Comparison of ENCODE assay signal across 13 cellular contexts in the genomic region with DNA sequence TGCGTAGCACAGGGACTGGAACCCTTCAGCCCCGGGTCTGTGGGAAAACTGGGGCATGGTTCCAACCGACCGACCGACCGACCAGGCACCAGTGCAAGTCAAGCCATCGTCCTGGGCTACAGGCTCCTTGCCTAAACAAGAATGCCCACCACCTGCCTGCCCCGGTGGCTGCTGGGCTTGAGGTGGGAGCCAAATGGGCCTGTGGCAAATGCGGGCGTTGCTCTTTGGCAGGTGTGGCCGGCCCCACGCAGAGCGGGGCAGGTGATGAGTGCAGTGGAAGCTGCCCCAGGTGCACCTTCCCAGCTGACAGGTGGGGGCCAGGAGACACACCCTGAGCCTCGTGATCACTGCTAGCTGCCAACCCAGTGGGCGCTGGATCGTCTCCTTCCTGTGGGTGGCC.
DNase-seq lines count a peak whose midpoint lies in the region.
"Had no signal": no experiment of that assay in that cellular context is flagged by ENCODE, and none has a peak within 500 bp of the region (broad histone marks: within the 10 kb centered on the region; RNA-seq: fewer than 3 reads in every experiment).

No MANE protein-coding gene starts in this region.

- H2BK12ac ChIP-seq in neuronal stem cell (ENCODE audit: low read length): no peak overlapping the region

- H3K23ac ChIP-seq in neuronal stem cell (ENCODE audit: low read depth, low read length, poor library complexity): no peak overlapping the region

- H2BK15ac ChIP-seq in neuronal stem cell (ENCODE audit: low read length): no peak overlapping the region

- H3K4me2 ChIP-seq in neuronal stem cell (ENCODE audit: insufficient read depth, low read length, poor library complexity, severe bottlenecking): no peak overlapping the region
- H3K4me2 ChIP-seq: BLaER1 treated with 17β-estradiol and CSF1 and Interleukin-3, amounts not matched to agents 10 nM and 100 nM had no signal

- H3K9ac ChIP-seq in neuronal stem cell (ENCODE audit: low read depth, low read length, poor library complexity): no peak overlapping the region
- H3K9ac ChIP-seq: BLaER1 treated with 17β-estradiol and CSF1 and Interleukin-3, amounts not matched to agents 10 nM and 100 nM; GM23248 had no signal

- peaks cover 0 to 5% of the 10 kb centered on the region in 2 donors for H3K36me3 ChIP-seq in neuronal stem cell (replicated peaks in 1 of 2; ENCODE audit: control insufficient read depth in 2 of 2, insufficient read depth in 2 of 2, low read length in 2 of 2)

- H4K91ac ChIP-seq in neuronal stem cell (ENCODE audit: low read depth, low read length, poor library complexity): no peak overlapping the region

- H3K27ac ChIP-seq in neuronal stem cell (replicated peaks; ENCODE audit: low read length): no peak overlapping the region
- H3K27ac ChIP-seq: BLaER1 treated with 17β-estradiol and CSF1 and Interleukin-3, amounts not matched to agents 10 nM and 100 nM; GM23248 had no signal

- H3K79me1 ChIP-seq in neuronal stem cell (ENCODE audit: low read depth, low read length): no peaks in the 10 kb centered on the region

- no peak overlapping the region for H3K14ac ChIP-seq in neuronal stem cell (ENCODE audit: low read length)

- H3K18ac ChIP-seq in neuronal stem cell (ENCODE audit: low read length): no peak overlapping the region

- no peak overlapping the region for H2AFZ ChIP-seq in neuronal stem cell (ENCODE audit: low read length)
- H2AFZ ChIP-seq: GM23248 had no signal

- H3K27me3 ChIP-seq in neuronal stem cell (ENCODE audit: control insufficient read depth in 3 of 3, insufficient read depth in 3 of 3, low read depth in 1 of 3, low read length in 3 of 3): no peaks in the 10 kb centered on the region

- H3K9me3 ChIP-seq in neuronal stem cell (replicated peaks in 1 of 2; ENCODE audit: control insufficient read depth in 2 of 2, insufficient read depth in 1 of 2, low read depth in 1 of 2, low read length in 2 of 2): no peaks in the 10 kb centered on the region
- H3K9me3 ChIP-seq: BLaER1 treated with 17β-estradiol and CSF1 and Interleukin-3, amounts not matched to agents 10 nM and 100 nM had no signal

- DNase-seq in NCI-H748 (lab: John Stamatoyannopoulos, UW; ENCODE audit: unreplicated experiment) (peak; percentile 77), NCI-H748 treated with DMSO at 0.1 percent for 48 hours (lab: John Stamatoyannopoulos, UW) (no peak), COR-L47 (lab: John Stamatoyannopoulos, UW) (peak; percentile 70), NCI-H345 treated with DMSO at 0.1 percent for 48 hours (lab: John Stamatoyannopoulos, UW; ENCODE audit: unreplicated experiment) (peak; percentile 3), neuronal stem cell (ENCODE audit: low spot score) (no peak), cerebellum (ENCODE audit: low spot score) (no peak), NAMALWA (ENCODE audit: low spot score) (no peak)
- DNase-seq: ACHN; CD4-positive, CD25-positive, alpha-beta regulatory T cell; DMS79; GM23248 had no signal

- H4K8ac ChIP-seq in neuronal stem cell (ENCODE audit: low read depth, low read length): no peak overlapping the region

- H2BK120ac ChIP-seq in neuronal stem cell (ENCODE audit: low read depth, low read length): no peak overlapping the region

- no peaks in the 10 kb centered on the region for H3K4me1 ChIP-seq in neuronal stem cell (ENCODE audit: control insufficient read depth in 2 of 2, insufficient read depth in 1 of 2, low read depth in 1 of 2, low read length in 2 of 2)

- H3K4ac ChIP-seq in neuronal stem cell (ENCODE audit: low read length): no peak overlapping the region

- WGBS in neuronal stem cell (ENCODE audit: extremely low coverage in 2 of 2, insufficient read length in 2 of 2, insufficient replicate concordance in 1 of 2), 2 donors: no CpG with 5 or more reads among the region's 16 CpGs

- peak overlapping the region; percentile 24 for H2BK5ac ChIP-seq in neuronal stem cell (ENCODE audit: low read length)

- no peak overlapping the region for H3K4me3 ChIP-seq in neuronal stem cell (ENCODE audit: low read length in 2 of 2)
- H3K4me3 ChIP-seq: BLaER1 treated with 17β-estradiol and CSF1 and Interleukin-3, amounts not matched to agents 10 nM and 100 nM; GM12878; GM23248 had no signal

- H2AK5ac ChIP-seq in neuronal stem cell (ENCODE audit: low read depth, low read length): no peak overlapping the region

Comparison
In these comparisons a context has a peak if more than half of its experiments do, and no peak if none do; other contexts are left out.
1. DNase-seq: peak in NCI-H748 (single experiment), COR-L47 (single experiment) and NCI-H345 treated with DMSO at 0.1 percent for 48 hours (single experiment); none in NCI-H748 treated with DMSO at 0.1 percent for 48 hours (single experiment), neuronal stem cell (single experiment), cerebellum (single experiment) and NAMALWA (single experiment).